20 cellular contexts compared by ENCODE assay signal in the genomic region with DNA sequence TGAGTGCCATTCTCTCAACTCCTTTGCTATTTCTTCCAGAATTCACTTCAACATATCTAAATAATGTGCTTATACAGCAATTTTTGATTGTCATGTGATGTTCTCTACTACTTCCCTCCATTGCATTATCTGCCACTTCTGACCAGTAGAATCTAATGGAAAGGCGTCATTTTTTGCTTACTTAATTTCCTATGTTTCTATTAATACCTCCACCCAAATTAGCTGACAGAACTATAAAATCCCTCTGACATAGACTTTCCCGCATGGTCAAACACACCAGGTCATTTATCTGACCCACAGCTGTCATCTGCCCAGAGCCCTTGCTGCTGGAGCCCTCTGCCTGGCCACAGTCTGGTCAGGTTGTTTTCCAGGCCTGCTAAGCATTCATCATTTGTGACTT.
"Had no signal": no experiment of that assay in that cellular context is flagged by ENCODE, and none has a peak within 500 bp of the region (broad histone marks: within the 10 kb centered on the region; RNA-seq: fewer than 3 reads in every experiment).

No MANE protein-coding gene starts in this region.

- H3K36me3 ChIP-seq: esophagus muscularis mucosa, prostate gland, stomach, uterus had no signal

- H3K27me3 ChIP-seq: esophagus muscularis mucosa, stomach, testis, uterus had no signal

- H3K36me3 Mint-ChIP-seq: activated naive CD8-positive, alpha-beta T cell treated with anti-CD3 and anti-CD28 coated beads for 36 hours; memory B cell; natural killer cell had no signal

- H3K9me3 Mint-ChIP-seq: activated CD4-positive, alpha-beta memory T cell treated with anti-CD3 and anti-CD28 coated beads, Interleukin-2, amount 10 ng/mL, durations not matched to agents 7 days and 5 days; activated naive CD8-positive, alpha-beta T cell treated with anti-CD3 and anti-CD28 coated beads for 36 hours; activated T-cell treated with anti-CD3 and anti-CD28 coated beads, Interleukin-2, amount 50 U/mL, for 24 hours; brain; central memory CD8-positive, alpha-beta T cell; memory B cell; natural killer cell had no signal

- H3K27me3 Mint-ChIP-seq: activated CD4-positive, alpha-beta T cell treated with anti-CD3 and anti-CD28 coated beads for 36 hours; activated T-cell treated with anti-CD3 and anti-CD28 coated beads, Interleukin-2, amount 50 U/mL, for 24 hours; brain; memory B cell had no signal

- H3K4me1 Mint-ChIP-seq: activated CD4-positive, alpha-beta memory T cell treated with anti-CD3 and anti-CD28 coated beads, Interleukin-2, amount 10 ng/mL, durations not matched to agents 7 days and 5 days; activated CD4-positive, alpha-beta T cell treated with anti-CD3 and anti-CD28 coated beads for 36 hours; activated naive CD8-positive, alpha-beta T cell treated with anti-CD3 and anti-CD28 coated beads for 36 hours; central memory CD8-positive, alpha-beta T cell; memory B cell; natural killer cell had no signal

- ATAC-seq: activated CD4-positive, alpha-beta T cell treated with anti-CD3 and anti-CD28 coated beads for 36 hours; natural killer cell; T-helper 17 cell had no signal

- H3K27ac Mint-ChIP-seq: activated CD4-positive, alpha-beta memory T cell treated with anti-CD3 and anti-CD28 coated beads, Interleukin-2, amount 10 ng/mL, durations not matched to agents 7 days and 5 days; activated CD4-positive, alpha-beta T cell treated with anti-CD3 and anti-CD28 coated beads for 36 hours; activated naive CD8-positive, alpha-beta T cell treated with anti-CD3 and anti-CD28 coated beads for 36 hours; activated T-cell treated with anti-CD3 and anti-CD28 coated beads, Interleukin-2, amount 50 U/mL, for 24 hours; brain; memory B cell; natural killer cell; T-helper 17 cell had no signal

- H3K4me3 Mint-ChIP-seq: activated CD4-positive, alpha-beta memory T cell treated with anti-CD3 and anti-CD28 coated beads, Interleukin-2, amount 10 ng/mL, durations not matched to agents 7 days and 5 days; activated CD4-positive, alpha-beta T cell treated with anti-CD3 and anti-CD28 coated beads for 36 hours; activated naive CD8-positive, alpha-beta T cell treated with anti-CD3 and anti-CD28 coated beads for 36 hours; activated T-cell treated with anti-CD3 and anti-CD28 coated beads, Interleukin-2, amount 50 U/mL, for 24 hours; brain; central memory CD8-positive, alpha-beta T cell; memory B cell; natural killer cell; T-helper 17 cell had no signal

- H3K9me3 ChIP-seq: esophagus muscularis mucosa, prostate gland, stomach, testis, uterus had no signal

- H3K4me3 ChIP-seq: coronary artery, esophagus muscularis mucosa, prostate gland, stomach, testis, uterus had no signal

- DNase-seq: activated CD4-positive, alpha-beta memory T cell treated with anti-CD3 and anti-CD28 coated beads, Interleukin-2, amount 10 ng/mL, durations not matched to agents 7 days and 5 days; activated CD4-positive, alpha-beta T cell treated with anti-CD3 and anti-CD28 coated beads for 36 hours; activated effector memory CD4-positive, alpha-beta T cell treated with Interleukin-2 at 50 U/mL for 16 hours; activated naive CD8-positive, alpha-beta T cell treated with anti-CD3 and anti-CD28 coated beads for 36 hours; activated T-cell treated with anti-CD3 and anti-CD28 coated beads, Interleukin-2, amount 50 U/mL, for 24 hours; effector CD4-positive, alpha-beta T cell; natural killer cell; nucleus accumbens; stimulated activated CD4-positive, alpha-beta T cell treated with anti-CD3 and anti-CD28 coated beads, Interleukin-12 subunit alpha, Interleukin-12 subunit beta, amount 100 ng/mL, for 4 hours; stimulated activated CD4-positive, alpha-beta T cell treated with anti-CD3 and anti-CD28 coated beads, Interleukin-2, amount 100 ng/mL, for 24 hours; stomach; T-helper 17 cell; testis; uterus had no signal

- H3K27ac ChIP-seq: coronary artery, esophagus muscularis mucosa, prostate gland, stomach, uterus had no signal

- H3K4me1 ChIP-seq: esophagus muscularis mucosa, prostate gland, stomach, testis, uterus had no signal
